In genomic region chr6:99393698-99394531, GRCh38 we compare ENCODE assay signal across 8 cellular contexts. TPM values are rescaled to one million over a fixed set of nuclear protein-coding genes. Genes with fewer than 3 reads are reported as not detected.
DNase-seq lines count a peak whose midpoint lies in the region; ATAC-seq and TF ChIP-seq lines count a peak whose summit lies in the region.

COQ3 (minus strand) TSS chr6:99394195; CDS start chr6:99394179, 16 bp downstream.

- H3K9ac ChIP-seq in KMS-11 (peak within 1 kb of the TSS; percentile 69), neural progenitor cell (peak within 1 kb of the TSS; percentile 71), stomach smooth muscle (ENCODE audit: low read length in 2 of 2) (peak within 1 kb of the TSS; percentile 86 to 87)

- H3K4me1 ChIP-seq in KMS-11 (ENCODE audit: low read depth, poor library complexity, severe bottlenecking), result no peaks in the 10 kb centered on the region
- peaks cover 6% of the 10 kb centered on the region for H3K4me1 ChIP-seq in foreskin keratinocyte
- no peaks in the 10 kb centered on the region for H3K4me1 ChIP-seq in neural progenitor cell
- H3K4me1 ChIP-seq in stomach smooth muscle (ENCODE audit: control insufficient read depth, insufficient read depth, low read length), result no peaks in the 10 kb centered on the region

- peak within 1 kb of the TSS; percentile 65 for H2AFZ ChIP-seq in KMS-11 (ENCODE audit: low read depth)
- peak within 1 kb of the TSS; percentile 85 for H2AFZ ChIP-seq in neural progenitor cell (replicated peaks)

- H3K27ac ChIP-seq in KMS-11, result peak within 1 kb of the TSS; percentile 66
- H3K27ac ChIP-seq in foreskin keratinocyte, result peak within 1 kb of the TSS; percentile 68
- peak within 1 kb of the TSS; percentile 91 for H3K27ac ChIP-seq in neural progenitor cell
- H3K27ac ChIP-seq in stomach smooth muscle (ENCODE audit: low read length), result peak within 1 kb of the TSS; percentile 78

- H3K27me3 ChIP-seq in KMS-11 (ENCODE audit: insufficient read depth, low read depth) (no peaks in the 10 kb centered on the region), foreskin keratinocyte (no peaks in the 10 kb centered on the region), neural progenitor cell (no peaks in the 10 kb centered on the region), stomach smooth muscle (ENCODE audit: control insufficient read depth in 1 of 2, insufficient read depth in 2 of 2, low read length in 2 of 2) (no peaks in the 10 kb centered on the region)

- H3K4me1 Mint-ChIP-seq in neural progenitor cell, result peaks cover 12% of the 10 kb centered on the region

- peaks cover 54% of the 10 kb centered on the region for H3F3A ChIP-seq in neural progenitor cell (ENCODE audit: low read depth)

- peak; percentile 74 for ATAC-seq in GM21786 (IDR thresholded peaks at IDR 0.05; ENCODE audit: unreplicated experiment)
- peak; percentile 79 for ATAC-seq in foreskin keratinocyte

- TF ChIP-seq POLR2A in Raji (IDR thresholded peaks at IDR 0.05; ENCODE audit: insufficient read depth, low read depth, low read length), result peak; percentile 60

- H4K20me1 ChIP-seq in KMS-11 (ENCODE audit: insufficient read depth) (no peaks in the 10 kb centered on the region), neural progenitor cell (ENCODE audit: low read depth) (no peaks in the 10 kb centered on the region)

- DNase-seq in EH (ENCODE audit: low read depth), result peak; percentile 82
- peak; percentile 64 for DNase-seq in activated gamma-delta T cell treated with Interleukin-2 at 50 U/mL for 16 hours
- peak; percentile 40 to 65 for DNase-seq in foreskin keratinocyte
- peak; percentile 95 for DNase-seq in neural progenitor cell (ENCODE audit: low spot score)

- peak within 1 kb of the TSS; percentile 95 for H3K4me3 Mint-ChIP-seq in neural progenitor cell

- peaks cover 4% of the 10 kb centered on the region for H3K36me3 Mint-ChIP-seq in neural progenitor cell

- TF ChIP-seq CTCF in KMS-11 (conservative IDR thresholded peaks at IDR 0.05; ENCODE audit: low read depth, low read length) (no peak), foreskin keratinocyte (conservative IDR thresholded peaks at IDR 0.05) (no peak), neural progenitor cell (IDR thresholded peaks at IDR 0.05) (no peak)

- no peaks in the 10 kb centered on the region for H3K36me3 ChIP-seq in KMS-11 (ENCODE audit: insufficient read depth)
- peaks cover 4% of the 10 kb centered on the region for H3K36me3 ChIP-seq in neural progenitor cell
- no peaks in the 10 kb centered on the region for H3K36me3 ChIP-seq in stomach smooth muscle (ENCODE audit: control insufficient read depth in 2 of 2, insufficient read depth in 2 of 2, low read length in 2 of 2)

- no peak within 1 kb of the TSS for H3K4me3 ChIP-seq in KMS-11 (IDR thresholded peaks at IDR 0.05; ENCODE audit: insufficient read depth, low read depth, low read length)
- H3K4me3 ChIP-seq in neural progenitor cell, result peak within 1 kb of the TSS; percentile 60
- peak within 1 kb of the TSS; percentile 75 to 94 for H3K4me3 ChIP-seq in stomach smooth muscle (ENCODE audit: low read length in 2 of 2)

- H3K27ac Mint-ChIP-seq in neural progenitor cell, result peak within 1 kb of the TSS; percentile 99

- H3K27me3 Mint-ChIP-seq in neural progenitor cell (ENCODE audit: insufficient read depth, low read depth), result no peaks in the 10 kb centered on the region

- no peaks in the 10 kb centered on the region for H3K9me3 Mint-ChIP-seq in neural progenitor cell

- H3K9me3 ChIP-seq in neural progenitor cell (ENCODE audit: low read depth) (no peaks in the 10 kb centered on the region), stomach smooth muscle (ENCODE audit: control insufficient read depth in 2 of 2, low read length in 2 of 2) (no peaks in the 10 kb centered on the region)

- H3K4me2 ChIP-seq in KMS-11 (peak within 1 kb of the TSS; percentile 49), neural progenitor cell (peak within 1 kb of the TSS; percentile 80)

- H3K79me2 ChIP-seq in KMS-11 (ENCODE audit: insufficient read depth, low read depth), result no peaks in the 10 kb centered on the region
- H3K79me2 ChIP-seq in neural progenitor cell (ENCODE audit: low read depth), result no peaks in the 10 kb centered on the region

RNA-seq across cellular contexts. Expression of gene COQ3, which starts in this region (rescaled TPM):
- 16.6 and 17.7 TPM in 2 replicates for total RNA-seq in foreskin keratinocyte
- polyA plus RNA-seq in foreskin keratinocyte, result 20.1 and 25.0 TPM in 2 replicates
- total RNA-seq in neural progenitor cell (ENCODE audit: low replicate concordance), result 7.8 and 16.2 TPM in 2 replicates
